ENCODE assay signal across 8 cellular contexts in genomic region chr4:138035781-138036258, GRCh38.
A peak's percentile ranks its signal among the peaks of the same experiment; 100 is the strongest.
DNase-seq lines count a peak whose midpoint lies in the region; TF ChIP-seq lines count a peak whose summit lies in the region.

No MANE protein-coding gene starts in this region.

- H3K9me3 Mint-ChIP-seq in activated CD4-positive, alpha-beta T cell treated with anti-CD3 and anti-CD28 coated beads, Interleukin-2, amount 10 ng/mL, durations not matched to agents 24 days and 14 days, result no peaks in the 10 kb centered on the region
- H3K9me3 Mint-ChIP-seq in nephron, result no peaks in the 10 kb centered on the region

- intact Hi-C loops in activated CD4-positive, alpha-beta T cell treated with anti-CD3 and anti-CD28 coated beads, Interleukin-2, amount 10 ng/mL, durations not matched to agents 24 days and 14 days (cut with micrococcal nuclease), result loop anchor here (1.0 kb wide), 1 partner anchor 644 kb away; no protein-coding TSS in a partner anchor
- intact Hi-C loops in esophagus muscularis mucosa (cut with DNase I), result loop anchor here (2.0 to 5.0 kb wide), 3 partner anchors 56 to 645 kb away; no protein-coding TSS in a partner anchor

- TF ChIP-seq EP300 in esophagus muscularis mucosa (IDR thresholded peaks at IDR 0.05), result no peak

- no peak overlapping the region for H3K4me3 Mint-ChIP-seq in activated CD4-positive, alpha-beta T cell treated with anti-CD3 and anti-CD28 coated beads, Interleukin-2, amount 10 ng/mL, durations not matched to agents 24 days and 14 days
- no peak overlapping the region for H3K4me3 Mint-ChIP-seq in nephron

- no peak for TF ChIP-seq POLR2A in esophagus muscularis mucosa (IDR thresholded peaks at IDR 0.05; ENCODE audit: low read depth)

- no peaks in the 10 kb centered on the region for H3K4me1 Mint-ChIP-seq in activated CD4-positive, alpha-beta T cell treated with anti-CD3 and anti-CD28 coated beads, Interleukin-2, amount 10 ng/mL, durations not matched to agents 24 days and 14 days
- peaks cover 26% of the 10 kb centered on the region for H3K4me1 Mint-ChIP-seq in nephron

- H3K27me3 ChIP-seq in SJCRH30 (no peaks in the 10 kb centered on the region), esophagus muscularis mucosa (no peaks in the 10 kb centered on the region)

- no peaks in the 10 kb centered on the region for H3K36me3 Mint-ChIP-seq in activated CD4-positive, alpha-beta T cell treated with anti-CD3 and anti-CD28 coated beads, Interleukin-2, amount 10 ng/mL, durations not matched to agents 24 days and 14 days (ENCODE audit: low read depth)
- H3K36me3 Mint-ChIP-seq in nephron (ENCODE audit: low read depth), result no peaks in the 10 kb centered on the region

- TF ChIP-seq CTCF in HEK293 (tag by site-specific recombination; IDR thresholded peaks at IDR 0.05) (no peak), esophagus muscularis mucosa (IDR thresholded peaks at IDR 0.05) (peak; percentile 56 to 62 (median 58)), nephron (IDR thresholded peaks at IDR 0.05; ENCODE audit: unreplicated experiment in 3 of 3) (peak; percentile 51 to 62 (median 56))

- H3K27ac Mint-ChIP-seq in activated CD4-positive, alpha-beta T cell treated with anti-CD3 and anti-CD28 coated beads, Interleukin-2, amount 10 ng/mL, durations not matched to agents 24 days and 14 days, result no peak overlapping the region
- H3K27ac Mint-ChIP-seq in nephron, result peak overlapping the region; percentile 15 to 86 (median 28)

- H3K4me3 ChIP-seq in HEK293 (ENCODE audit: low read depth, low read length) (no peak overlapping the region), SJCRH30 (no peak overlapping the region), esophagus muscularis mucosa (no peak overlapping the region)

- H3K36me3 ChIP-seq in HEK293 (ENCODE audit: control insufficient read depth in 2 of 2, insufficient read depth in 1 of 2, low read length in 2 of 2) (no peaks in the 10 kb centered on the region), SJCRH30 (no peaks in the 10 kb centered on the region), esophagus muscularis mucosa (no peaks in the 10 kb centered on the region)

- H3K27ac ChIP-seq in HEK293 (ENCODE audit: extremely low read depth, low read depth, low read length), result no peak overlapping the region
- no peak overlapping the region for H3K27ac ChIP-seq in SJCRH30
- H3K27ac ChIP-seq in esophagus muscularis mucosa (replicated peaks in 1 of 4), result no peak overlapping the region

- H3K9me3 ChIP-seq in HEK293 (ENCODE audit: control insufficient read depth, insufficient read depth, low read depth, low read length) (no peaks in the 10 kb centered on the region), SJCRH30 (replicated peaks) (no peaks in the 10 kb centered on the region), esophagus muscularis mucosa (no peaks in the 10 kb centered on the region)

- DNase-seq in activated CD4-positive, alpha-beta T cell treated with anti-CD3 and anti-CD28 coated beads, Interleukin-2, amount 10 ng/mL, durations not matched to agents 24 days and 14 days, result peak; percentile 56
- no peak for DNase-seq in activated CD4-positive, alpha-beta T cell treated with anti-CD3 and anti-CD28 coated beads for 4 hours
- peak; percentile 74 for DNase-seq in LHCN-M2 (ENCODE audit: low read depth)
- DNase-seq in SJCRH30, result peak; percentile 9 to 62
- no peak for DNase-seq in esophagus muscularis mucosa (ENCODE audit: extremely low spot score)
- no peak for DNase-seq in activated CD8-positive, alpha-beta memory T cell treated with anti-CD3 and anti-CD28 coated beads, Interleukin-2, amount 50 U/mL, for 48 hours

- H3K4me1 ChIP-seq in HEK293 (ENCODE audit: control insufficient read depth, insufficient read depth, low read length) (no peaks in the 10 kb centered on the region), SJCRH30 (peaks cover 6% of the 10 kb centered on the region; the same call in 1 of the 2 replicates), esophagus muscularis mucosa (peaks cover 0 to 3% (median 0%) of the 10 kb centered on the region in 4 donors)

- POLR2A ChIA-PET in HEK293 (lab: Yijun Ruan, JAX), result no interaction called here

- CTCF ChIA-PET in HEK293 (lab: Yijun Ruan, JAX), result interaction anchor here (0.5 to 3.7 kb wide), 10 partner anchors 10 to 645 kb away, joined by 3 to 26 read pairs (median 4); no protein-coding TSS in a partner anchor

- WGBS in esophagus muscularis mucosa, result 43% methylated on average over 1 of the region's 1 CpG

- no peaks in the 10 kb centered on the region for H3K27me3 Mint-ChIP-seq in activated CD4-positive, alpha-beta T cell treated with anti-CD3 and anti-CD28 coated beads, Interleukin-2, amount 10 ng/mL, durations not matched to agents 24 days and 14 days
- no peaks in the 10 kb centered on the region for H3K27me3 Mint-ChIP-seq in nephron (ENCODE audit: low read depth)

TF ChIP-seq in HEK293, 187 proteins besides CTCF, POLR2A, EP300 and RAD21:
- TF ChIP-seq ZNF169 (tag by site-specific recombination; IDR thresholded peaks at IDR 0.05) (no peak), ZNF214 (tag by site-specific recombination; IDR thresholded peaks at IDR 0.05; ENCODE audit: borderline replicate concordance) (no peak), OSR2 (tag by site-specific recombination; IDR thresholded peaks at IDR 0.05) (no peak), ZNF654 (tag by site-specific recombination; IDR thresholded peaks at IDR 0.05; ENCODE audit: low read depth) (peak; percentile 72), ZNF292 (tag by site-specific recombination; IDR thresholded peaks at IDR 0.05; ENCODE audit: borderline replicate concordance, low read depth) (no peak), ZBTB7A (tag by site-specific recombination; IDR thresholded peaks at IDR 0.05; ENCODE audit: low read depth) (no peak), ZNF140 (tag by site-specific recombination; IDR thresholded peaks at IDR 0.05) (no peak), ZBTB48 (tag by site-specific recombination; IDR thresholded peaks at IDR 0.05) (0 out of 2 replicates have a peak, but pooled peaks have one; percentile 32), ZNF529 (tag by site-specific recombination; IDR thresholded peaks at IDR 0.05; ENCODE audit: insufficient replicate concordance) (no peak), KLF17 (tag by site-specific recombination; IDR thresholded peaks at IDR 0.05) (no peak)

Comparison
In these comparisons a context has a peak if more than half of its experiments do, and no peak if none do; other contexts are left out.
1. DNase-seq: peak in activated CD4-positive, alpha-beta T cell treated with anti-CD3 and anti-CD28 coated beads, Interleukin-2, amount 10 ng/mL, durations not matched to agents 24 days and 14 days (single experiment), LHCN-M2 (single experiment) and SJCRH30 (2 of 2); none in activated CD4-positive, alpha-beta T cell treated with anti-CD3 and anti-CD28 coated beads for 4 hours (0 of 2), esophagus muscularis mucosa (single experiment) and activated CD8-positive, alpha-beta memory T cell treated with anti-CD3 and anti-CD28 coated beads, Interleukin-2, amount 50 U/mL, for 48 hours (single experiment).